1 cellular context compared by ENCODE assay signal in the genomic region with DNA sequence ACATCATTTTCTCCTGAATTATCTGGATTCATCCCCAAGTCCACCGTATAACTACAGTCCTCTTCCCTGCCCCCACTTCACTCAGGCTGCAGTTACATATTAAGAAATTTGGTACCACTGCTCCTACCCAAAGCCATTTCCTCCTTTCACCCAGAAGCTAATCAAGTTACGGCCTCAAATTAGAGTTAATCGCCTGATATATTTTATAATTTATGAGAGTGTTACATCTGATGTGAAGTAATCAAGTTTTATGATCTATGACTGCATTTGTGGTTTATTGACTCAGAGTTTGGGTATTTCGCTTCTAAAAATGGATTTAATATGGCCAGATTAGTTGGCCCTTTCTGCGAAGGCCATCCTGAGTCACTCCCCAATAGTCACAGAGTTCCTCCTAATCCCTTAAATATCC.
TF ChIP-seq lines count a peak whose summit lies in the region.

No MANE protein-coding gene starts in this region.

TF ChIP-seq in HEK293, 187 proteins besides CTCF, POLR2A, EP300 and RAD21 (continued from another document):
- TF ChIP-seq ZNF768 (tag by site-specific recombination; IDR thresholded peaks at IDR 0.05): no peak
- TF ChIP-seq ZNF843 (tag by site-specific recombination; IDR thresholded peaks at IDR 0.05): peak; percentile 60
- TF ChIP-seq ZNF311 (tag by site-specific recombination; IDR thresholded peaks at IDR 0.05; ENCODE audit: borderline replicate concordance): no peak
- no peak for TF ChIP-seq ZNF274 (IDR thresholded peaks at IDR 0.05; ENCODE audit: low read length)
- TF ChIP-seq ZNF274 (tag by site-specific recombination; IDR thresholded peaks at IDR 0.05; ENCODE audit: borderline replicate concordance): no peak
- TF ChIP-seq, protein P1, sequence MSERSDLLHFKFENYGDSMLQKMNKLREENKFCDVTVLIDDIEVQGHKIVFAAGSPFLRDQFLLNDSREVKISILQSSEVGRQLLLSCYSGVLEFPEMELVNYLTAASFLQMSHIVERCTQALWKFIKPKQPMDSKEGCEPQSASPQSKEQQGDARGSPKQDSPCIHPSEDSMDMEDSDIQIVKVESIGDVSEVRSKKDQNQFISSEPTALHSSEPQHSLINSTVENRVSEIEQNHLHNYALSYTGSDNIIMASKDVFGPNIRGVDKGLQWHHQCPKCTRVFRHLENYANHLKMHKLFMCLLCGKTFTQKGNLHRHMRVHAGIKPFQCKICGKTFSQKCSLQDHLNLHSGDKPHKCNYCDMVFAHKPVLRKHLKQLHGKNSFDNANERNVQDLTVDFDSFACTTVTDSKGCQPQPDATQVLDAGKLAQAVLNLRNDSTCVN (tag by site-specific recombination; optimal IDR thresholded peaks at IDR 0.05): no peak
- TF ChIP-seq, protein P2, sequence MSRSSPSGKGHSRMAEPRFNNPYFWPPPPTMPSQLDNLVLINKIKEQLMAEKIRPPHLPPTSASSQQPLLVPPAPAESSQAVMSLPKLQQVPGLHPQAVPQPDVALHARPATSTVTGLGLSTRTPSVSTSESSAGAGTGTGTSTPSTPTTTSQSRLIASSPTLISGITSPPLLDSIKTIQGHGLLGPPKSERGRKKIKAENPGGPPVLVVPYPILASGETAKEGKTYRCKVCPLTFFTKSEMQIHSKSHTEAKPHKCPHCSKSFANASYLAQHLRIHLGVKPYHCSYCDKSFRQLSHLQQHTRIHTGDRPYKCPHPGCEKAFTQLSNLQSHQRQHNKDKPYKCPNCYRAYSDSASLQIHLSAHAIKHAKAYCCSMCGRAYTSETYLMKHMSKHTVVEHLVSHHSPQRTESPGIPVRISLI (tag by site-specific recombination; IDR thresholded peaks at IDR 0.05): 0 out of 2 replicates have a peak, but pooled peaks have one; percentile 37
- TF ChIP-seq GLI2 (tag by site-specific recombination; IDR thresholded peaks at IDR 0.05; ENCODE audit: borderline replicate concordance, low read depth): no peak
- TF ChIP-seq, protein P3, sequence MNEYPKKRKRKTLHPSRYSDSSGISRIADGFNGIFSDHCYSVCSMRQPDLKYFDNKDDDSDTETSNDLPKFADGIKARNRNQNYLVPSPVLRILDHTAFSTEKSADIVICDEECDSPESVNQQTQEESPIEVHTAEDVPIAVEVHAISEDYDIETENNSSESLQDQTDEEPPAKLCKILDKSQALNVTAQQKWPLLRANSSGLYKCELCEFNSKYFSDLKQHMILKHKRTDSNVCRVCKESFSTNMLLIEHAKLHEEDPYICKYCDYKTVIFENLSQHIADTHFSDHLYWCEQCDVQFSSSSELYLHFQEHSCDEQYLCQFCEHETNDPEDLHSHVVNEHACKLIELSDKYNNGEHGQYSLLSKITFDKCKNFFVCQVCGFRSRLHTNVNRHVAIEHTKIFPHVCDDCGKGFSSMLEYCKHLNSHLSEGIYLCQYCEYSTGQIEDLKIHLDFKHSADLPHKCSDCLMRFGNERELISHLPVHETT (tag by site-specific recombination; IDR thresholded peaks at IDR 0.05): peak; percentile 82; the same call in 1 of the 2 replicates
- no peak for TF ChIP-seq ZNF670 (tag by site-specific recombination; IDR thresholded peaks at IDR 0.05; ENCODE audit: low read depth)
- TF ChIP-seq, protein P4, sequence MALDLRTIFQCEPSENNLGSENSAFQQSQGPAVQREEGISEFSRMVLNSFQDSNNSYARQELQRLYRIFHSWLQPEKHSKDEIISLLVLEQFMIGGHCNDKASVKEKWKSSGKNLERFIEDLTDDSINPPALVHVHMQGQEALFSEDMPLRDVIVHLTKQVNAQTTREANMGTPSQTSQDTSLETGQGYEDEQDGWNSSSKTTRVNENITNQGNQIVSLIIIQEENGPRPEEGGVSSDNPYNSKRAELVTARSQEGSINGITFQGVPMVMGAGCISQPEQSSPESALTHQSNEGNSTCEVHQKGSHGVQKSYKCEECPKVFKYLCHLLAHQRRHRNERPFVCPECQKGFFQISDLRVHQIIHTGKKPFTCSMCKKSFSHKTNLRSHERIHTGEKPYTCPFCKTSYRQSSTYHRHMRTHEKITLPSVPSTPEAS (tag by site-specific recombination; IDR thresholded peaks at IDR 0.05): no peak
- TF ChIP-seq ZNF660 (tag by site-specific recombination; IDR thresholded peaks at IDR 0.05): 0 out of 2 replicates have a peak, but pooled peaks have one; percentile 50
- no peak for TF ChIP-seq ZNF621 (tag by site-specific recombination; IDR thresholded peaks at IDR 0.05)
- peak; percentile 57; the same call in 1 of the 2 replicates for TF ChIP-seq ZNF24 (tag by site-specific recombination; IDR thresholded peaks at IDR 0.05)
- TF ChIP-seq, protein P5, sequence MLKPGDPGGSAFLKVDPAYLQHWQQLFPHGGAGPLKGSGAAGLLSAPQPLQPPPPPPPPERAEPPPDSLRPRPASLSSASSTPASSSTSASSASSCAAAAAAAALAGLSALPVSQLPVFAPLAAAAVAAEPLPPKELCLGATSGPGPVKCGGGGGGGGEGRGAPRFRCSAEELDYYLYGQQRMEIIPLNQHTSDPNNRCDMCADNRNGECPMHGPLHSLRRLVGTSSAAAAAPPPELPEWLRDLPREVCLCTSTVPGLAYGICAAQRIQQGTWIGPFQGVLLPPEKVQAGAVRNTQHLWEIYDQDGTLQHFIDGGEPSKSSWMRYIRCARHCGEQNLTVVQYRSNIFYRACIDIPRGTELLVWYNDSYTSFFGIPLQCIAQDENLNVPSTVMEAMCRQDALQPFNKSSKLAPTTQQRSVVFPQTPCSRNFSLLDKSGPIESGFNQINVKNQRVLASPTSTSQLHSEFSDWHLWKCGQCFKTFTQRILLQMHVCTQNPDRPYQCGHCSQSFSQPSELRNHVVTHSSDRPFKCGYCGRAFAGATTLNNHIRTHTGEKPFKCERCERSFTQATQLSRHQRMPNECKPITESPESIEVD (tag by site-specific recombination; IDR thresholded peaks at IDR 0.05): peak; percentile 64; the same call in 1 of the 2 replicates
- TF ChIP-seq, protein P6, sequence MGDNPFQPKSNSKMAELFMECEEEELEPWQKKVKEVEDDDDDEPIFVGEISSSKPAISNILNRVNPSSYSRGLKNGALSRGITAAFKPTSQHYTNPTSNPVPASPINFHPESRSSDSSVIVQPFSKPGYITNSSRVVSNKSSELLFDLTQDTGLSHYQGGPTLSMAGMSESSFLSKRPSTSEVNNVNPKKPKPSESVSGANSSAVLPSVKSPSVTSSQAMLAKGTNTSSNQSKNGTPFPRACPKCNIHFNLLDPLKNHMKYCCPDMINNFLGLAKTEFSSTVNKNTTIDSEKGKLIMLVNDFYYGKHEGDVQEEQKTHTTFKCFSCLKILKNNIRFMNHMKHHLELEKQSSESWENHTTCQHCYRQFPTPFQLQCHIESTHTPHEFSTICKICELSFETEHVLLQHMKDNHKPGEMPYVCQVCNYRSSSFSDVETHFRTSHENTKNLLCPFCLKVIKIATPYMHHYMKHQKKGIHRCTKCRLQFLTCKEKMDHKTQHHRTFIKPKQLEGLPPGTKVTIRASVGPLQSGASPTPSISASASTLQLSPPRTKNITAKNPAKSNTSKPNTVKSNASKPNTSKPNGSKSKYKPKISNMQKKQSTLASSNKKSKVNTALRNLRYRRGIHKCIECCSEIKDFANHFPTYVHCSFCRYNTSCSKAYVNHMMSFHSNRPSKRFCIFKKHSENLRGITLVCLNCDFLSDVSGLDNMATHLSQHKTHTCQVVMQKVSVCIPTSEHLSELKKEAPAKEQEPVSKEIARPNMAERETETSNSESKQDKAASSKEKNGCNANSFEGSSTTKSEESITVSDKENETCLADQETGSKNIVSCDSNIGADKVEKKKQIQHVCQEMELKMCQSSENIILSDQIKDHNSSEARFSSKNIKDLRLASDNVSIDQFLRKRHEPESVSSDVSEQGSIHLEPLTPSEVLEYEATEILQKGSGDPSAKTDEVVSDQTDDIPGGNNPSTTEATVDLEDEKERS (tag by site-specific recombination; IDR thresholded peaks at IDR 0.05): no peak
- 0 out of 2 replicates have a peak, but pooled peaks have one; percentile 25 for TF ChIP-seq ZNF2 (tag by site-specific recombination; IDR thresholded peaks at IDR 0.05)
- peak; percentile 81 for TF ChIP-seq OSR2 (tag by site-specific recombination; IDR thresholded peaks at IDR 0.05)
- no peak for TF ChIP-seq ZNF529 (tag by site-specific recombination; IDR thresholded peaks at IDR 0.05; ENCODE audit: insufficient replicate concordance)
- TF ChIP-seq SP7 (tag by site-specific recombination; IDR thresholded peaks at IDR 0.05): peak; percentile 69
- TF ChIP-seq, protein P7, sequence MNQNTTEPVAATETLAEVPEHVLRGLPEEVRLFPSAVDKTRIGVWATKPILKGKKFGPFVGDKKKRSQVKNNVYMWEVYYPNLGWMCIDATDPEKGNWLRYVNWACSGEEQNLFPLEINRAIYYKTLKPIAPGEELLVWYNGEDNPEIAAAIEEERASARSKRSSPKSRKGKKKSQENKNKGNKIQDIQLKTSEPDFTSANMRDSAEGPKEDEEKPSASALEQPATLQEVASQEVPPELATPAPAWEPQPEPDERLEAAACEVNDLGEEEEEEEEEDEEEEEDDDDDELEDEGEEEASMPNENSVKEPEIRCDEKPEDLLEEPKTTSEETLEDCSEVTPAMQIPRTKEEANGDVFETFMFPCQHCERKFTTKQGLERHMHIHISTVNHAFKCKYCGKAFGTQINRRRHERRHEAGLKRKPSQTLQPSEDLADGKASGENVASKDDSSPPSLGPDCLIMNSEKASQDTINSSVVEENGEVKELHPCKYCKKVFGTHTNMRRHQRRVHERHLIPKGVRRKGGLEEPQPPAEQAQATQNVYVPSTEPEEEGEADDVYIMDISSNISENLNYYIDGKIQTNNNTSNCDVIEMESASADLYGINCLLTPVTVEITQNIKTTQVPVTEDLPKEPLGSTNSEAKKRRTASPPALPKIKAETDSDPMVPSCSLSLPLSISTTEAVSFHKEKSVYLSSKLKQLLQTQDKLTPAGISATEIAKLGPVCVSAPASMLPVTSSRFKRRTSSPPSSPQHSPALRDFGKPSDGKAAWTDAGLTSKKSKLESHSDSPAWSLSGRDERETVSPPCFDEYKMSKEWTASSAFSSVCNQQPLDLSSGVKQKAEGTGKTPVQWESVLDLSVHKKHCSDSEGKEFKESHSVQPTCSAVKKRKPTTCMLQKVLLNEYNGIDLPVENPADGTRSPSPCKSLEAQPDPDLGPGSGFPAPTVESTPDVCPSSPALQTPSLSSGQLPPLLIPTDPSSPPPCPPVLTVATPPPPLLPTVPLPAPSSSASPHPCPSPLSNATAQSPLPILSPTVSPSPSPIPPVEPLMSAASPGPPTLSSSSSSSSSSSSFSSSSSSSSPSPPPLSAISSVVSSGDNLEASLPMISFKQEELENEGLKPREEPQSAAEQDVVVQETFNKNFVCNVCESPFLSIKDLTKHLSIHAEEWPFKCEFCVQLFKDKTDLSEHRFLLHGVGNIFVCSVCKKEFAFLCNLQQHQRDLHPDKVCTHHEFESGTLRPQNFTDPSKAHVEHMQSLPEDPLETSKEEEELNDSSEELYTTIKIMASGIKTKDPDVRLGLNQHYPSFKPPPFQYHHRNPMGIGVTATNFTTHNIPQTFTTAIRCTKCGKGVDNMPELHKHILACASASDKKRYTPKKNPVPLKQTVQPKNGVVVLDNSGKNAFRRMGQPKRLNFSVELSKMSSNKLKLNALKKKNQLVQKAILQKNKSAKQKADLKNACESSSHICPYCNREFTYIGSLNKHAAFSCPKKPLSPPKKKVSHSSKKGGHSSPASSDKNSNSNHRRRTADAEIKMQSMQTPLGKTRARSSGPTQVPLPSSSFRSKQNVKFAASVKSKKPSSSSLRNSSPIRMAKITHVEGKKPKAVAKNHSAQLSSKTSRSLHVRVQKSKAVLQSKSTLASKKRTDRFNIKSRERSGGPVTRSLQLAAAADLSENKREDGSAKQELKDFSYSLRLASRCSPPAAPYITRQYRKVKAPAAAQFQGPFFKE (tag by site-specific recombination; IDR thresholded peaks at IDR 0.05; ENCODE audit: borderline replicate concordance): no peak
- peak; percentile 80 for TF ChIP-seq ZEB2 (tag by site-specific recombination; IDR thresholded peaks at IDR 0.05)
- TF ChIP-seq ZNF146 (tag by site-specific recombination; IDR thresholded peaks at IDR 0.05): no peak
- peak; percentile 50; the same call in 1 of the 2 replicates for TF ChIP-seq ZNF394 (tag by site-specific recombination; IDR thresholded peaks at IDR 0.05; ENCODE audit: borderline replicate concordance)
- TF ChIP-seq, protein P8, sequence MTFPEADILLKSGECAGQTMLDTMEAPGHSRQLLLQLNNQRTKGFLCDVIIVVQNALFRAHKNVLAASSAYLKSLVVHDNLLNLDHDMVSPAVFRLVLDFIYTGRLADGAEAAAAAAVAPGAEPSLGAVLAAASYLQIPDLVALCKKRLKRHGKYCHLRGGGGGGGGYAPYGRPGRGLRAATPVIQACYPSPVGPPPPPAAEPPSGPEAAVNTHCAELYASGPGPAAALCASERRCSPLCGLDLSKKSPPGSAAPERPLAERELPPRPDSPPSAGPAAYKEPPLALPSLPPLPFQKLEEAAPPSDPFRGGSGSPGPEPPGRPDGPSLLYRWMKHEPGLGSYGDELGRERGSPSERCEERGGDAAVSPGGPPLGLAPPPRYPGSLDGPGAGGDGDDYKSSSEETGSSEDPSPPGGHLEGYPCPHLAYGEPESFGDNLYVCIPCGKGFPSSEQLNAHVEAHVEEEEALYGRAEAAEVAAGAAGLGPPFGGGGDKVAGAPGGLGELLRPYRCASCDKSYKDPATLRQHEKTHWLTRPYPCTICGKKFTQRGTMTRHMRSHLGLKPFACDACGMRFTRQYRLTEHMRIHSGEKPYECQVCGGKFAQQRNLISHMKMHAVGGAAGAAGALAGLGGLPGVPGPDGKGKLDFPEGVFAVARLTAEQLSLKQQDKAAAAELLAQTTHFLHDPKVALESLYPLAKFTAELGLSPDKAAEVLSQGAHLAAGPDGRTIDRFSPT (tag by site-specific recombination; IDR thresholded peaks at IDR 0.05): peak; percentile 82
